Comparison of ENCODE assay signal across 25 cellular contexts in genomic region chr6:20481281-20481680, GRCh38.
"Had no signal": no experiment of that assay in that cellular context is flagged by ENCODE, and none has a peak within 500 bp of the region (broad histone marks: within the 10 kb centered on the region; RNA-seq: fewer than 3 reads in every experiment).

No MANE protein-coding gene starts in this region.

- H3K9me3 ChIP-seq: breast epithelium, esophagus muscularis mucosa, gastrocnemius medialis, left ventricle myocardium inferior, pancreas, psoas muscle, right atrium auricular region, thyroid gland, upper lobe of right lung had no signal

- DNase-seq: activated CD4-positive, alpha-beta memory T cell treated with anti-CD3 and anti-CD28 coated beads, Interleukin-2, amount 10 ng/mL, durations not matched to agents 7 days and 5 days; activated naive CD4-positive, alpha-beta T cell treated with anti-CD3 and anti-CD28 coated beads for 36 hours; activated naive CD8-positive, alpha-beta T cell treated with anti-CD3 and anti-CD28 coated beads, Interleukin-2, amount 10 ng/mL, durations not matched to agents 7 days and 5 days; amniotic stem cell; dorsolateral prefrontal cortex; effector memory CD8-positive, alpha-beta T cell; gastrocnemius medialis; hippocampal formation; left ventricle myocardium inferior; naive thymus-derived CD8-positive, alpha-beta T cell; pancreas; psoas muscle; stimulated activated CD4-positive, alpha-beta T cell treated with anti-CD3 and anti-CD28 coated beads, Interleukin-4, amount 100 ng/mL, for 24 hours; stimulated activated naive CD4-positive, alpha-beta T cell treated with Interleukin-2 at 50 U/mL for 16 hours; substantia nigra; T-cell; thyroid gland; upper lobe of right lung had no signal

- H3K9me3 Mint-ChIP-seq: activated CD4-positive, alpha-beta memory T cell treated with anti-CD3 and anti-CD28 coated beads, Interleukin-2, amount 10 ng/mL, durations not matched to agents 7 days and 5 days; activated naive CD4-positive, alpha-beta T cell treated with anti-CD3 and anti-CD28 coated beads for 36 hours; activated naive CD8-positive, alpha-beta T cell treated with anti-CD3 and anti-CD28 coated beads, Interleukin-2, amount 10 ng/mL, durations not matched to agents 7 days and 5 days; activated T-helper 1 cell treated with anti-CD3 and anti-CD28 coated beads, Interleukin-12 subunit alpha, Interleukin-12 subunit beta, Interleukin-2, Interleukin-4 antibody, amounts not matched to agents 30 ng/mL and 10 ng/mL and 1 ng/mL, durations not matched to agents 14 hours and 24 hours and 36 hours; central memory CD8-positive, alpha-beta T cell; effector memory CD8-positive, alpha-beta T cell; mesothelial cell of epicardium; naive thymus-derived CD8-positive, alpha-beta T cell; T-cell; T-helper 2 cell treated with Interferon-gamma antibody and Interleukin-4, amounts not matched to agents 5 μg/mL and 100 μg/mL, for 36 hours had no signal

- H3K4me1 Mint-ChIP-seq: activated CD4-positive, alpha-beta memory T cell treated with anti-CD3 and anti-CD28 coated beads, Interleukin-2, amount 10 ng/mL, durations not matched to agents 7 days and 5 days; T-cell had no signal

- H3K27ac Mint-ChIP-seq: activated CD4-positive, alpha-beta memory T cell treated with anti-CD3 and anti-CD28 coated beads, Interleukin-2, amount 10 ng/mL, durations not matched to agents 7 days and 5 days; activated naive CD4-positive, alpha-beta T cell treated with anti-CD3 and anti-CD28 coated beads for 36 hours; activated naive CD8-positive, alpha-beta T cell treated with anti-CD3 and anti-CD28 coated beads, Interleukin-2, amount 10 ng/mL, durations not matched to agents 7 days and 5 days; activated T-helper 1 cell treated with anti-CD3 and anti-CD28 coated beads, Interleukin-12 subunit alpha, Interleukin-12 subunit beta, Interleukin-2, Interleukin-4 antibody, amounts not matched to agents 30 ng/mL and 10 ng/mL and 1 ng/mL, durations not matched to agents 14 hours and 24 hours and 36 hours; mesothelial cell of epicardium; T-cell; T-helper 2 cell treated with Interferon-gamma antibody and Interleukin-4, amounts not matched to agents 5 μg/mL and 100 μg/mL, for 36 hours had no signal

- H3K27me3 ChIP-seq: breast epithelium, esophagus muscularis mucosa, gastrocnemius medialis, pancreas, right atrium auricular region, thyroid gland, upper lobe of right lung had no signal

- H3K27ac ChIP-seq: breast epithelium, esophagus muscularis mucosa, gastrocnemius medialis, left ventricle myocardium inferior, pancreas, psoas muscle, right atrium auricular region, thyroid gland, upper lobe of right lung had no signal

- H3K36me3 ChIP-seq: breast epithelium, pancreas, thyroid gland had no signal

- H3K4me1 ChIP-seq: breast epithelium, esophagus muscularis mucosa, pancreas, psoas muscle, right atrium auricular region, thyroid gland, upper lobe of right lung had no signal

- H3K27me3 Mint-ChIP-seq: activated CD4-positive, alpha-beta memory T cell treated with anti-CD3 and anti-CD28 coated beads, Interleukin-2, amount 10 ng/mL, durations not matched to agents 7 days and 5 days; activated naive CD8-positive, alpha-beta T cell treated with anti-CD3 and anti-CD28 coated beads, Interleukin-2, amount 10 ng/mL, durations not matched to agents 7 days and 5 days; central memory CD8-positive, alpha-beta T cell; effector memory CD8-positive, alpha-beta T cell; naive thymus-derived CD8-positive, alpha-beta T cell; T-cell had no signal

- H3K4me3 Mint-ChIP-seq: activated CD4-positive, alpha-beta memory T cell treated with anti-CD3 and anti-CD28 coated beads, Interleukin-2, amount 10 ng/mL, durations not matched to agents 7 days and 5 days; activated naive CD4-positive, alpha-beta T cell treated with anti-CD3 and anti-CD28 coated beads for 36 hours; activated naive CD8-positive, alpha-beta T cell treated with anti-CD3 and anti-CD28 coated beads, Interleukin-2, amount 10 ng/mL, durations not matched to agents 7 days and 5 days; activated T-helper 1 cell treated with anti-CD3 and anti-CD28 coated beads, Interleukin-12 subunit alpha, Interleukin-12 subunit beta, Interleukin-2, Interleukin-4 antibody, amounts not matched to agents 30 ng/mL and 10 ng/mL and 1 ng/mL, durations not matched to agents 14 hours and 24 hours and 36 hours; central memory CD8-positive, alpha-beta T cell; effector memory CD8-positive, alpha-beta T cell; mesothelial cell of epicardium; naive thymus-derived CD8-positive, alpha-beta T cell; T-cell; T-helper 2 cell treated with Interferon-gamma antibody and Interleukin-4, amounts not matched to agents 5 μg/mL and 100 μg/mL, for 36 hours had no signal

- H3K4me3 ChIP-seq: breast epithelium, dorsolateral prefrontal cortex, esophagus muscularis mucosa, gastrocnemius medialis, left ventricle myocardium inferior, pancreas, psoas muscle, right atrium auricular region, thyroid gland, upper lobe of right lung had no signal

- ATAC-seq: effector memory CD8-positive, alpha-beta T cell; gastrocnemius medialis; naive thymus-derived CD8-positive, alpha-beta T cell; pancreas; psoas muscle; T-cell; upper lobe of right lung had no signal
